28 cellular contexts compared by ENCODE assay signal in genomic region chr5:82465235-82465634, GRCh38.
"Had no signal": no experiment of that assay in that cellular context is flagged by ENCODE, and none has a peak within 500 bp of the region (broad histone marks: within the 10 kb centered on the region; RNA-seq: fewer than 3 reads in every experiment).

No MANE protein-coding gene starts in this region.

- H3K9me3 Mint-ChIP-seq: T-helper 2 cell treated with Interferon-gamma antibody and Interleukin-4, amounts not matched to agents 5 μg/mL and 100 μg/mL, for 36 hours had no signal

- H3K9me3 ChIP-seq: thyroid gland, upper lobe of left lung had no signal

- H3K4me1 Mint-ChIP-seq: activated B cell treated with CpG ODN at 0.5 μM for 24 hours; activated naive CD8-positive, alpha-beta T cell treated with anti-CD3 and anti-CD28 coated beads, Interleukin-2, amount 10 ng/mL, durations not matched to agents 7 days and 5 days; naive thymus-derived CD8-positive, alpha-beta T cell; stimulated activated naive B cell treated with anti-CD40 and anti-IgM and Interleukin-4, amounts not matched to agents 10 μg/mL and 1 μg/mL and 100 μg/mL, for 72 hours; T-cell had no signal

- H3K4me3 Mint-ChIP-seq: activated B cell treated with CpG ODN at 0.5 μM for 24 hours; activated naive CD8-positive, alpha-beta T cell treated with anti-CD3 and anti-CD28 coated beads, Interleukin-2, amount 10 ng/mL, durations not matched to agents 7 days and 5 days; naive thymus-derived CD8-positive, alpha-beta T cell; neural crest cell; stimulated activated naive B cell treated with anti-CD40 and anti-IgM and Interleukin-4, amounts not matched to agents 10 μg/mL and 1 μg/mL and 100 μg/mL, for 72 hours; T-cell; T-helper 2 cell treated with Interferon-gamma antibody and Interleukin-4, amounts not matched to agents 5 μg/mL and 100 μg/mL, for 36 hours had no signal

- DNase-seq: activated B cell treated with CpG ODN at 0.5 μM for 24 hours; activated CD4-positive, alpha-beta T cell treated with anti-CD3 and anti-CD28 coated beads, Interleukin-2, amount 50 U/mL, for 1 hour; activated effector memory CD4-positive, alpha-beta T cell treated with Interleukin-2 at 50 U/mL for 16 hours; activated naive CD4-positive, alpha-beta T cell treated with Interleukin-2 at 50 U/mL for 16 hours; activated T-cell treated with anti-CD3 and anti-CD28 coated beads for 4 hours; amniotic stem cell; cortex of kidney; foreskin melanocyte; left lung; lower lobe of right lung; mesenchymal stem cell; naive thymus-derived CD8-positive, alpha-beta T cell; nucleus accumbens; stimulated activated CD4-positive, alpha-beta T cell treated with anti-CD3 and anti-CD28 coated beads, Interleukin-2, amount 100 ng/mL, for 24 hours; stimulated activated naive B cell treated with anti-CD40 and anti-IgM and Interleukin-4, amounts not matched to agents 10 μg/mL and 1 μg/mL and 100 μg/mL, for 72 hours; stomach; T-cell; thyroid gland; upper lobe of left lung had no signal

- H3K36me3 ChIP-seq: left lung, lower lobe of right lung, right atrium auricular region, stomach, thyroid gland, upper lobe of left lung had no signal

- H3K27ac Mint-ChIP-seq: activated B cell treated with CpG ODN at 0.5 μM for 24 hours; activated naive CD8-positive, alpha-beta T cell treated with anti-CD3 and anti-CD28 coated beads, Interleukin-2, amount 10 ng/mL, durations not matched to agents 7 days and 5 days; naive thymus-derived CD8-positive, alpha-beta T cell; stimulated activated naive B cell treated with anti-CD40 and anti-IgM and Interleukin-4, amounts not matched to agents 10 μg/mL and 1 μg/mL and 100 μg/mL, for 72 hours; T-cell; T-helper 2 cell treated with Interferon-gamma antibody and Interleukin-4, amounts not matched to agents 5 μg/mL and 100 μg/mL, for 36 hours had no signal

- H3K27ac ChIP-seq: left lung, lower lobe of right lung, parathyroid adenoma, right atrium auricular region, stomach, thyroid gland, upper lobe of left lung had no signal

- FAIRE-seq: bronchial epithelial cell, endothelial cell of umbilical vein, islet of Langerhans had no signal

- H3K4me1 ChIP-seq: left lung, lower lobe of right lung, parathyroid adenoma, right atrium auricular region, stomach, thyroid gland, upper lobe of left lung had no signal

- H3K9ac ChIP-seq: parathyroid adenoma had no signal

- ATAC-seq: esophagus mucosa; left lung; lower lobe of right lung; naive thymus-derived CD8-positive, alpha-beta T cell; stimulated activated naive B cell treated with anti-CD40 and anti-IgM and Interleukin-4, amounts not matched to agents 10 μg/mL and 1 μg/mL and 100 μg/mL, for 72 hours; T-cell had no signal

- H3K4me3 ChIP-seq: left lung, lower lobe of right lung, right atrium auricular region, stomach, thyroid gland, upper lobe of left lung had no signal

- H3K27me3 Mint-ChIP-seq: activated B cell treated with CpG ODN at 0.5 μM for 24 hours; stimulated activated naive B cell treated with anti-CD40 and anti-IgM and Interleukin-4, amounts not matched to agents 10 μg/mL and 1 μg/mL and 100 μg/mL, for 72 hours had no signal

- H3K36me3 Mint-ChIP-seq: activated naive CD8-positive, alpha-beta T cell treated with anti-CD3 and anti-CD28 coated beads, Interleukin-2, amount 10 ng/mL, durations not matched to agents 7 days and 5 days; naive thymus-derived CD8-positive, alpha-beta T cell; stimulated activated naive B cell treated with anti-CD40 and anti-IgM and Interleukin-4, amounts not matched to agents 10 μg/mL and 1 μg/mL and 100 μg/mL, for 72 hours; T-cell had no signal

- H3K27me3 ChIP-seq: left lung, right atrium auricular region, stomach, thyroid gland, upper lobe of left lung had no signal
